In genomic region chr3:127003175-127003555, GRCh38 we compare ENCODE assay signal across 2 cellular contexts.
TF ChIP-seq lines count a peak whose summit lies in the region.

No MANE protein-coding gene starts in this region.

TF ChIP-seq in IMR-90, 13 proteins besides CTCF, POLR2A, EP300 and RAD21:
- TF ChIP-seq NFE2L2 (IDR thresholded peaks at IDR 0.05; ENCODE audit: low read depth, low read length) (no peak), MAFK (IDR thresholded peaks at IDR 0.05; ENCODE audit: low read depth, low read length) (no peak), SMC3 (IDR thresholded peaks at IDR 0.05; ENCODE audit: low read depth, low read length) (no peak), ELK1 (IDR thresholded peaks at IDR 0.05; ENCODE audit: borderline replicate concordance, low read depth, low read length) (no peak), USF2 (IDR thresholded peaks at IDR 0.05; ENCODE audit: low read depth, low read length) (no peak), CEBPB (IDR thresholded peaks at IDR 0.05; ENCODE audit: low read depth, low read length) (no peak), FOS (IDR thresholded peaks at IDR 0.05; ENCODE audit: low read depth, low read length) (no peak), MXI1 (IDR thresholded peaks at IDR 0.05; ENCODE audit: borderline replicate concordance, low read depth, low read length) (no peak), MAZ (IDR thresholded peaks at IDR 0.05; ENCODE audit: borderline replicate concordance, low read depth, low read length) (no peak)

TF ChIP-seq in H1, 55 proteins besides CTCF, POLR2A, EP300 and RAD21:
- TF ChIP-seq BRCA1 (IDR thresholded peaks at IDR 0.05; ENCODE audit: low read depth, low read length): no peak
